ENCODE assay signal across 1 cellular context in the genomic region with DNA sequence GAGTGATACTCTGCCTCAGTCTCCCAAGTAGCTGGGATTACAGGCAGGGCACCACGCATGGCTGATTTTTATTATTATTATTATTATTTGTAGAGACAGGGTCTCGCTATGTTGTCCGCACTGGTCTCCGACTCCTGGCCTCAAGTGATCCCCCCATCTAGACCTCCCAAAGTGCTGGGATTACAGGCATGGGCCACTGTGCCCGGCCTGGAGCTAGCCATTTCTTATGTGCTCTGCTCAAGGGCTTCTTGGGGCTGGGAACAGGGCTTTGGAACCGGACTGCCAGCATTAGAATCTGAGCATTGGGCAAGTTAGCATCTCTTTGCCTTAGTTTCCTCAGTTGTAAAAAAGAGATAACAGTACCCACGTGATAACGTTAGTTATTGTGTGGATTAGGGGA.
TF ChIP-seq lines count a peak whose summit lies in the region.

No MANE protein-coding gene starts in this region.

TF ChIP-seq in WTC11, 78 proteins besides CTCF, POLR2A, EP300 and RAD21 (continued from another document):
- TF ChIP-seq IRF1 (CRISPR knock-in tag; IDR thresholded peaks at IDR 0.05) (no peak), E2F4 (CRISPR knock-in tag; IDR thresholded peaks at IDR 0.05; ENCODE audit: borderline replicate concordance, low read depth) (no peak), ELF4 (CRISPR knock-in tag; IDR thresholded peaks at IDR 0.05; ENCODE audit: low read depth) (no peak)
- TF ChIP-seq, protein P1, sequence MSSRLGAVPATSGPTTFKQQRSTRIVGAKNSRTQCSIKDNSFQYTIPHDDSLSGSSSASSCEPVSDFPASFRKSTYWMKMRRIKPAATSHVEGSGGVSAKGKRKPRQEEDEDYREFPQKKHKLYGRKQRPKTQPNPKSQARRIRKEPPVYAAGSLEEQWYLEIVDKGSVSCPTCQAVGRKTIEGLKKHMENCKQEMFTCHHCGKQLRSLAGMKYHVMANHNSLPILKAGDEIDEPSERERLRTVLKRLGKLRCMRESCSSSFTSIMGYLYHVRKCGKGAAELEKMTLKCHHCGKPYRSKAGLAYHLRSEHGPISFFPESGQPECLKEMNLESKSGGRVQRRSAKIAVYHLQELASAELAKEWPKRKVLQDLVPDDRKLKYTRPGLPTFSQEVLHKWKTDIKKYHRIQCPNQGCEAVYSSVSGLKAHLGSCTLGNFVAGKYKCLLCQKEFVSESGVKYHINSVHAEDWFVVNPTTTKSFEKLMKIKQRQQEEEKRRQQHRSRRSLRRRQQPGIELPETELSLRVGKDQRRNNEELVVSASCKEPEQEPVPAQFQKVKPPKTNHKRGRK (CRISPR knock-in tag; IDR thresholded peaks at IDR 0.05; ENCODE audit: borderline replicate concordance): no peak
- TF ChIP-seq, protein P2, sequence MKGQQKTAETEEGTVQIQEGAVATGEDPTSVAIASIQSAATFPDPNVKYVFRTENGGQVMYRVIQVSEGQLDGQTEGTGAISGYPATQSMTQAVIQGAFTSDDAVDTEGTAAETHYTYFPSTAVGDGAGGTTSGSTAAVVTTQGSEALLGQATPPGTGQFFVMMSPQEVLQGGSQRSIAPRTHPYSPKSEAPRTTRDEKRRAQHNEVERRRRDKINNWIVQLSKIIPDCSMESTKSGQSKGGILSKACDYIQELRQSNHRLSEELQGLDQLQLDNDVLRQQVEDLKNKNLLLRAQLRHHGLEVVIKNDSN (CRISPR knock-in tag; IDR thresholded peaks at IDR 0.05): no peak
